21 cellular contexts compared by ENCODE assay signal in genomic region chr12:79765157-79765556, GRCh38.
"Had no signal": no experiment of that assay in that cellular context is flagged by ENCODE, and none has a peak within 500 bp of the region (broad histone marks: within the 10 kb centered on the region; RNA-seq: fewer than 3 reads in every experiment).

No MANE protein-coding gene starts in this region.

- H3K27ac ChIP-seq: cardiac muscle cell, PC-9 had no signal

- H3K27me3 ChIP-seq: cardiac muscle cell had no signal

- H3K36me3 ChIP-seq: cardiac muscle cell had no signal

- FAIRE-seq: K562 had no signal

- H3K4me2 ChIP-seq: PC-9 had no signal

- H3K4me3 ChIP-seq: cardiac muscle cell, K562, PC-9 had no signal

- DNase-seq: activated CD4-positive, alpha-beta T cell treated with anti-CD3 and anti-CD28 coated beads, Interleukin-2, amount 10 ng/mL, durations not matched to agents 24 days and 14 days; activated CD4-positive, alpha-beta T cell treated with anti-CD3 and anti-CD28 coated beads, Interleukin-2, amount 50 U/mL, for 4 hours; activated CD8-positive, alpha-beta T cell treated with anti-CD3 and anti-CD28 coated beads for 36 hours; activated effector memory CD4-positive, alpha-beta T cell treated with Interleukin-2 at 50 U/mL for 16 hours; activated naive CD4-positive, alpha-beta T cell treated with anti-CD3 and anti-CD28 coated beads, Interleukin-2, amount 10 ng/mL, durations not matched to agents 7 days and 5 days; activated naive CD8-positive, alpha-beta T cell treated with anti-CD3 and anti-CD28 coated beads, Interleukin-2, amount 50 U/mL, for 24 hours; activated T-cell treated with anti-CD3 and anti-CD28 coated beads, Interleukin-2, amount 50 U/mL, for 4 hours; anterior cingulate cortex; NCI-H1105; NCI-H1417 treated with DMSO at 0.1 percent for 48 hours; NCI-H187 treated with DMSO at 0.1 percent for 48 hours; NCI-H2081 treated with DMSO at 0.1 percent for 48 hours; NCI-H510A; NCI-H526; NCI-H748 treated with DMSO at 0.1 percent for 48 hours; NK-92 treated with Interleukin-12 subunit alpha and Interleukin-12 subunit beta, amount 100 ng/mL, for 24 hours; PC-9; Right ventricle myocardium superior; T1000 had no signal

- ATAC-seq: activated CD8-positive, alpha-beta T cell treated with anti-CD3 and anti-CD28 coated beads for 36 hours; activated naive CD8-positive, alpha-beta T cell treated with anti-CD3 and anti-CD28 coated beads, Interleukin-2, amount 50 U/mL, for 24 hours; activated T-cell treated with anti-CD3 and anti-CD28 coated beads, Interleukin-2, amount 50 U/mL, for 4 hours; K562 had no signal

- H2AFZ ChIP-seq: PC-9 had no signal
